Comparison of ENCODE assay signal across 26 cellular contexts in the genomic region with DNA sequence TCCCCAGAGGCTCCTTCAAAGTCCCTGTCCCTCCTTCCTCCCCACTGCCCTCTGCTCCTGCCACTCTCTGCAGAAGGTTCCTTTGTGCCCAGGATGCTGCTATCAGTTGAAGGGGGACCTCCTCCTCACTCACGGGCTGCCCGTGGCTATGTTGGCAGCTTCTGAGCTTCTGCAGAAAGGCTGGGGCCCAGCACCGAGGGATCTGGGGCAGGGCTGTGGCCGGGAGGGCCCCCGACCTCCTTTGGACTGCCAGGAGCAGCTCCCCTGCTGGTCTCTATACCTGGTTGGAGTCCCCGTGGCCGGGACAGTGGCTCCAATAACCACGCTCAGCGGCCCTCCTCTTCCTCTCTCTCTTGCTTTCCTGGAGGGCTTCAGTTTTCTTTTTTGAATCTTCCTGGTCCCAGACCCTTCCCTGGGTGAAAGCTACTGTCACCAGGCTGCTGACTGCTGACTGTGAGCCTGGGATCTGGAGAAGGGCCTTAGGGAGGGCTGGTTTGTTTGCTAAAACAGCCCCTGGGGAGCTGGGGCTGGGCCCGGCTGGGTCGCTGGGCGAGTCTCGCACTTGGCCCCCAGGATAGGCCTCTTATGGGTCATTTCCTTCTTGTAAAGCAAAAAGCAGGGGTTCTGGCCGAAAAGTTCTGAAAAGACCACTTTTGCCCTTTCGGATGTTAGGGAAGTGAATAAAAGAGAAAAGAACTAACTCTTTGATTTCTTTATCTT. TPM values are rescaled to one million over a fixed set of nuclear protein-coding genes. Genes with fewer than 3 reads are reported as not detected.
"Had no signal": no experiment of that assay in that cellular context is flagged by ENCODE, and none has a peak within 500 bp of the region (broad histone marks: within the 10 kb centered on the region; RNA-seq: fewer than 3 reads in every experiment).

No MANE protein-coding gene starts in this region.

- H3K4me3 Mint-ChIP-seq: activated naive CD8-positive, alpha-beta T cell; immature natural killer cell; natural killer cell; stimulated activated naive B cell treated with anti-CD40 and anti-IgM and Interleukin-4, amounts not matched to agents 10 μg/mL and 1 μg/mL and 100 μg/mL, for 72 hours; T-helper 2 cell treated with Interferon-gamma antibody and Interleukin-4, amounts not matched to agents 5 μg/mL and 100 μg/mL, for 36 hours had no signal

- H3K27ac ChIP-seq: adrenal gland, body of pancreas, lower lobe of right lung, pancreas, psoas muscle, suprapubic skin, tibial artery had no signal

- H3K4me3 ChIP-seq: adrenal gland, body of pancreas, gastroesophageal sphincter, lower lobe of right lung, pancreas, psoas muscle, suprapubic skin, tibial artery had no signal

- H3K27ac Mint-ChIP-seq: activated naive CD8-positive, alpha-beta T cell; immature natural killer cell; natural killer cell; stimulated activated naive B cell treated with anti-CD40 and anti-IgM and Interleukin-4, amounts not matched to agents 10 μg/mL and 1 μg/mL and 100 μg/mL, for 72 hours; T-helper 2 cell treated with Interferon-gamma antibody and Interleukin-4, amounts not matched to agents 5 μg/mL and 100 μg/mL, for 36 hours had no signal

- H3K36me3 ChIP-seq: adrenal gland, gastroesophageal sphincter, lower lobe of right lung, pancreas, suprapubic skin, tibial artery had no signal

- H3K9me3 ChIP-seq: adrenal gland, gastroesophageal sphincter, lower lobe of right lung, pancreas, psoas muscle, suprapubic skin, tibial artery had no signal

- H3K9me3 Mint-ChIP-seq: natural killer cell; T-helper 2 cell treated with Interferon-gamma antibody and Interleukin-4, amounts not matched to agents 5 μg/mL and 100 μg/mL, for 36 hours had no signal

- H3K27me3 ChIP-seq: adrenal gland, body of pancreas, gastroesophageal sphincter, pancreas had no signal

- DNase-seq: activated CD4-positive, alpha-beta T cell treated with anti-CD3 and anti-CD28 coated beads for 48 hours; activated CD4-positive, alpha-beta T cell treated with anti-CD3 and anti-CD28 coated beads, Interleukin-2, amount 50 U/mL, for 48 hours; activated CD8-positive, alpha-beta memory T cell treated with anti-CD3 and anti-CD28 coated beads for 24 hours; activated effector memory CD4-positive, alpha-beta T cell treated with Interleukin-2 at 50 U/mL for 16 hours; activated naive CD4-positive, alpha-beta T cell treated with Interleukin-2 at 50 U/mL for 16 hours; adrenal gland; body of pancreas; caudate nucleus; head of caudate nucleus; hippocampal formation; immature natural killer cell; lower lobe of right lung; mesenchymal stem cell; natural killer cell; pancreas; psoas muscle; stimulated activated CD4-positive, alpha-beta T cell treated with anti-CD3 and anti-CD28 coated beads, Interleukin-15, amount 100 ng/mL, for 24 hours; stimulated activated CD4-positive, alpha-beta T cell treated with anti-CD3 and anti-CD28 coated beads, Interleukin-2, amount 100 ng/mL, for 24 hours; stimulated activated naive B cell treated with anti-CD40 and anti-IgM and Interleukin-4, amounts not matched to agents 10 μg/mL and 1 μg/mL and 100 μg/mL, for 72 hours; T-helper 1 cell; tibial artery had no signal

- H3K4me1 ChIP-seq: adrenal gland, body of pancreas, pancreas had no signal

- H3K4me1 Mint-ChIP-seq: immature natural killer cell; natural killer cell; stimulated activated naive B cell treated with anti-CD40 and anti-IgM and Interleukin-4, amounts not matched to agents 10 μg/mL and 1 μg/mL and 100 μg/mL, for 72 hours had no signal

- H3K36me3 Mint-ChIP-seq: activated naive CD8-positive, alpha-beta T cell; immature natural killer cell; natural killer cell; stimulated activated naive B cell treated with anti-CD40 and anti-IgM and Interleukin-4, amounts not matched to agents 10 μg/mL and 1 μg/mL and 100 μg/mL, for 72 hours had no signal

- ATAC-seq: body of pancreas; gastroesophageal sphincter; lower lobe of right lung; natural killer cell; pancreas; stimulated activated naive B cell treated with anti-CD40 and anti-IgM and Interleukin-4, amounts not matched to agents 10 μg/mL and 1 μg/mL and 100 μg/mL, for 72 hours had no signal

RNA-seq across cellular contexts. Expression of a gene that starts 46.9 kb away (rescaled TPM):
- total RNA-seq: endothelial cell of umbilical vein had no signal
